In genomic region chr14:61369097-61369496, GRCh38 we compare ENCODE assay signal across 22 cellular contexts. TPM values are rescaled to one million over a fixed set of nuclear protein-coding genes. Genes with fewer than 3 reads are reported as not detected.
DNase-seq lines count a peak whose midpoint lies in the region; ATAC-seq and TF ChIP-seq lines count a peak whose summit lies in the region.
"Had no signal": no experiment of that assay in that cellular context is flagged by ENCODE, and none has a peak within 500 bp of the region (broad histone marks: within the 10 kb centered on the region; RNA-seq: fewer than 3 reads in every experiment).

No MANE protein-coding gene starts in this region.

- CTCF ChIA-PET in activated CD8-positive, alpha-beta memory T cell treated with anti-CD3 and anti-CD28 coated beads, Interleukin-2, amount 10 ng/mL, durations not matched to agents 7 days and 5 days (lab: Charles Lee) = interaction anchor here (0.8 to 1.1 kb wide), 3 partner anchors 11 to 19 kb away, joined by 3 to 5 read pairs (median 4); no protein-coding TSS in a partner anchor
- CTCF ChIA-PET in CD8-positive, alpha-beta memory T cell (lab: Charles Lee) = interaction anchor here (0.7 to 3.0 kb wide), 6 partner anchors 9 to 52 kb away, joined by 3 to 14 read pairs (median 3); no protein-coding TSS in a partner anchor

- peak overlapping the region; percentile 21 for H3K4me3 ChIP-seq in CD8-positive, alpha-beta memory T cell (ENCODE audit: low read length)
- H3K4me3 ChIP-seq: K562, skin epidermis, suprapubic skin had no signal

- peak overlapping the region; percentile 42 for H3K4me3 Mint-ChIP-seq in activated CD8-positive, alpha-beta memory T cell treated with anti-CD3 and anti-CD28 coated beads, Interleukin-2, amount 10 ng/mL, durations not matched to agents 7 days and 5 days
- peak overlapping the region in 6 of 7 donors; percentile 27 to 85 (median 67) for H3K4me3 Mint-ChIP-seq in CD8-positive, alpha-beta memory T cell
- H3K4me3 Mint-ChIP-seq in osteocyte (ENCODE audit: unreplicated experiment) = no peak overlapping the region

- POLR2A ChIA-PET in CD8-positive, alpha-beta memory T cell (lab: Charles Lee) = interaction anchor here (0.6 to 1.8 kb wide), 4 partner anchors 12 to 41 kb away, joined by 3 to 9 read pairs (median 4); no protein-coding TSS in a partner anchor

- ATAC-seq in activated CD8-positive, alpha-beta memory T cell treated with anti-CD3 and anti-CD28 coated beads, Interleukin-2, amount 10 ng/mL, durations not matched to agents 7 days and 5 days = no peak
- ATAC-seq in activated naive CD4-positive, alpha-beta T cell treated with anti-CD3 and anti-CD28 coated beads, Interleukin-2, amount 50 U/mL, for 72 hours = no peak
- ATAC-seq in HG02623 (IDR thresholded peaks at IDR 0.05; ENCODE audit: unreplicated experiment) = no peak
- ATAC-seq: activated CD4-positive, CD25-positive, alpha-beta regulatory T cell treated with anti-CD3 and anti-CD28 coated beads, Interleukin-2, amount 50 U/mL, for 24 hours; K562 had no signal

- H3K36me3 Mint-ChIP-seq in activated CD8-positive, alpha-beta memory T cell treated with anti-CD3 and anti-CD28 coated beads, Interleukin-2, amount 10 ng/mL, durations not matched to agents 7 days and 5 days = peaks cover 41% of the 10 kb centered on the region
- peaks cover 14 to 37% (median 15%) of the 10 kb centered on the region in 3 donors for H3K36me3 Mint-ChIP-seq in CD8-positive, alpha-beta memory T cell
- peaks cover 14 to 35% of the 10 kb centered on the region in 2 donors for H3K36me3 Mint-ChIP-seq in activated naive CD4-positive, alpha-beta T cell treated with anti-CD3 and anti-CD28 coated beads, Interleukin-2, amount 50 U/mL, for 72 hours
- peaks cover 1% of the 10 kb centered on the region for H3K36me3 Mint-ChIP-seq in osteocyte (ENCODE audit: unreplicated experiment)

- no peaks in the 10 kb centered on the region for H3K27me3 Mint-ChIP-seq in activated CD8-positive, alpha-beta memory T cell treated with anti-CD3 and anti-CD28 coated beads, Interleukin-2, amount 10 ng/mL, durations not matched to agents 7 days and 5 days
- H3K27me3 Mint-ChIP-seq in CD8-positive, alpha-beta memory T cell = peaks cover 0 to 4% of the 10 kb centered on the region in 2 donors
- H3K27me3 Mint-ChIP-seq in osteocyte (ENCODE audit: unreplicated experiment) = no peaks in the 10 kb centered on the region

- H3K27me3 ChIP-seq in CD8-positive, alpha-beta memory T cell (ENCODE audit: insufficient read depth, low read length, poor library complexity, severe bottlenecking) = no peaks in the 10 kb centered on the region
- H3K27me3 ChIP-seq: suprapubic skin had no signal

- peak overlapping the region; percentile 77 for H3K27ac Mint-ChIP-seq in activated CD8-positive, alpha-beta memory T cell treated with anti-CD3 and anti-CD28 coated beads, Interleukin-2, amount 10 ng/mL, durations not matched to agents 7 days and 5 days
- peak overlapping the region in 5 of 8 donors; percentile 56 to 95 (median 87) for H3K27ac Mint-ChIP-seq in CD8-positive, alpha-beta memory T cell
- peak overlapping the region; percentile 13 to 39 for H3K27ac Mint-ChIP-seq in activated naive CD4-positive, alpha-beta T cell treated with anti-CD3 and anti-CD28 coated beads, Interleukin-2, amount 50 U/mL, for 72 hours
- peak overlapping the region; percentile 36 for H3K27ac Mint-ChIP-seq in osteocyte (ENCODE audit: unreplicated experiment)

- H3K4me1 ChIP-seq in CD8-positive, alpha-beta memory T cell (ENCODE audit: insufficient read depth, low read length) = peaks cover 93% of the 10 kb centered on the region
- H3K4me1 ChIP-seq: BE2C had no signal

- DNase-seq in activated CD8-positive, alpha-beta memory T cell treated with anti-CD3 and anti-CD28 coated beads, Interleukin-2, amount 10 ng/mL, durations not matched to agents 7 days and 5 days = peak; percentile 39
- no peak for DNase-seq in activated CD8-positive, alpha-beta memory T cell treated with anti-CD3 and anti-CD28 coated beads, Interleukin-2, amount 50 U/mL, for 48 hours
- no peak for DNase-seq in CD8-positive, alpha-beta memory T cell
- no peak for DNase-seq in activated naive CD4-positive, alpha-beta T cell treated with anti-CD3 and anti-CD28 coated beads, Interleukin-2, amount 50 U/mL, for 72 hours (ENCODE audit: low spot score in 2 of 2)
- no peak for DNase-seq in osteocyte (ENCODE audit: extremely low spot score, unreplicated experiment)
- no peak for DNase-seq in LoVo (ENCODE audit: low spot score)
- no peak for DNase-seq in NCI-H1048 (lab: John Stamatoyannopoulos, UW)
- DNase-seq: activated CD8-positive, alpha-beta memory T cell treated with anti-CD3 and anti-CD28 coated beads, Interleukin-2, amount 50 U/mL, for 4 hours; BE2C; DMS79 treated with DMSO at 0.1 percent for 48 hours; glutamatergic neuron; MM.1S; NCI-H1436; NCI-H2107; NCI-H446 treated with DMSO at 0.1 percent for 48 hours; nucleus accumbens; stimulated activated CD4-positive, alpha-beta T cell treated with anti-CD3 and anti-CD28 coated beads, Interleukin-1b, Interleukin-23, amount 100 ng/mL, for 48 hours had no signal

- H3K4me1 Mint-ChIP-seq in activated CD8-positive, alpha-beta memory T cell treated with anti-CD3 and anti-CD28 coated beads, Interleukin-2, amount 10 ng/mL, durations not matched to agents 7 days and 5 days = peaks cover 59% of the 10 kb centered on the region
- H3K4me1 Mint-ChIP-seq in CD8-positive, alpha-beta memory T cell = peaks cover 0 to 41% (median 38%) of the 10 kb centered on the region in 3 donors
- peaks cover 23% of the 10 kb centered on the region for H3K4me1 Mint-ChIP-seq in osteocyte (ENCODE audit: unreplicated experiment)

- peaks cover 9% of the 10 kb centered on the region for H3K9me3 Mint-ChIP-seq in activated CD8-positive, alpha-beta memory T cell treated with anti-CD3 and anti-CD28 coated beads, Interleukin-2, amount 10 ng/mL, durations not matched to agents 7 days and 5 days (ENCODE audit: low read depth)
- peaks cover 0 to 12% (median 11%) of the 10 kb centered on the region in 5 donors for H3K9me3 Mint-ChIP-seq in CD8-positive, alpha-beta memory T cell
- H3K9me3 Mint-ChIP-seq in activated naive CD4-positive, alpha-beta T cell treated with anti-CD3 and anti-CD28 coated beads, Interleukin-2, amount 50 U/mL, for 72 hours = peaks cover 5 to 9% of the 10 kb centered on the region in 2 donors
- peaks cover 3% of the 10 kb centered on the region for H3K9me3 Mint-ChIP-seq in osteocyte (ENCODE audit: unreplicated experiment)

- no peak for TF ChIP-seq CTCF in osteocyte (IDR thresholded peaks at IDR 0.05)

- no peak overlapping the region for H3K27ac ChIP-seq in CD8-positive, alpha-beta memory T cell (ENCODE audit: low read depth, low read length)
- H3K27ac ChIP-seq: suprapubic skin had no signal

- H3K9me3 ChIP-seq in CD8-positive, alpha-beta memory T cell (ENCODE audit: low read length) = peaks cover 2% of the 10 kb centered on the region
- H3K9me3 ChIP-seq: BE2C, suprapubic skin had no signal

- H3K36me3 ChIP-seq in CD8-positive, alpha-beta memory T cell (ENCODE audit: insufficient read depth, low read length) = no peaks in the 10 kb centered on the region
- H3K36me3 ChIP-seq: BE2C, suprapubic skin had no signal

RNA-seq across cellular contexts. Expression of gene PRKCH, which starts 47.7 kb away (rescaled TPM):
- 100 to 1,000 TPM; 304 to 312 TPM for total RNA-seq in activated CD8-positive, alpha-beta memory T cell treated with anti-CD3 and anti-CD28 coated beads, Interleukin-2, amount 10 ng/mL, durations not matched to agents 7 days and 5 days
- 100 to 1,000 TPM; 165 to 166 TPM for total RNA-seq in CD8-positive, alpha-beta memory T cell
- 369 TPM for polyA plus RNA-seq in CD8-positive, alpha-beta memory T cell
- 100 to 1,000 TPM; 131 to 216 TPM for total RNA-seq in activated naive CD4-positive, alpha-beta T cell treated with anti-CD3 and anti-CD28 coated beads, Interleukin-2, amount 50 U/mL, for 72 hours
- total RNA-seq in osteocyte = 10.6 and 11.1 TPM in 2 replicates

Comparison
In these comparisons a context has a peak if more than half of its experiments do, and no peak if none do; other contexts are left out.
1. H3K27ac Mint-ChIP-seq: peak in every context shown above with its lines; median percentile 87 in CD8-positive, alpha-beta memory T cell; 77 in activated CD8-positive, alpha-beta memory T cell treated with anti-CD3 and anti-CD28 coated beads, Interleukin-2, amount 10 ng/mL, durations not matched to agents 7 days and 5 days; 36 in osteocyte; 26 in activated naive CD4-positive, alpha-beta T cell treated with anti-CD3 and anti-CD28 coated beads, Interleukin-2, amount 50 U/mL, for 72 hours.
2. RNA of gene PRKCH, which starts 47.7 kb away (total RNA-seq): 304 to 312 TPM in activated CD8-positive, alpha-beta memory T cell treated with anti-CD3 and anti-CD28 coated beads, Interleukin-2, amount 10 ng/mL, durations not matched to agents 7 days and 5 days, 131 to 216 TPM in activated naive CD4-positive, alpha-beta T cell treated with anti-CD3 and anti-CD28 coated beads, Interleukin-2, amount 50 U/mL, for 72 hours and 165 to 166 TPM in CD8-positive, alpha-beta memory T cell; 10.6 to 11.1 TPM in osteocyte; every median in the first group is over 10 times any median in the second.